17 cellular contexts compared by ENCODE assay signal in genomic region chr1:248714248-248714647, GRCh38. TPM values are rescaled to one million over a fixed set of nuclear protein-coding genes. Genes with fewer than 3 reads are reported as not detected.
"Had no signal": no experiment of that assay in that cellular context is flagged by ENCODE, and none has a peak within 500 bp of the region (broad histone marks: within the 10 kb centered on the region; RNA-seq: fewer than 3 reads in every experiment).

No MANE protein-coding gene starts in this region.

- H3K27ac Mint-ChIP-seq: nephron progenitor cell; T-helper 1 cell treated with Interleukin-12 subunit alpha and Interleukin-12 subunit beta and Interleukin-4 antibody, amounts not matched to agents 30 μg/mL and 1 μg/mL, for 36 hours; WTC11 had no signal

- H3K4me1 Mint-ChIP-seq: nephron progenitor cell, WTC11 had no signal

- H3K9me3 ChIP-seq: upper lobe of right lung had no signal

- H3K27ac ChIP-seq: coronary artery, foreskin keratinocyte, left ventricle myocardium inferior, sigmoid colon, upper lobe of right lung had no signal

- H3K4me3 ChIP-seq: coronary artery, left ventricle myocardium inferior, sigmoid colon, upper lobe of right lung had no signal

- H3K36me3 ChIP-seq: left ventricle myocardium inferior, sigmoid colon, upper lobe of right lung had no signal

- H3K4me1 ChIP-seq: foreskin keratinocyte, left ventricle myocardium inferior, sigmoid colon, upper lobe of right lung had no signal

- H3K27me3 ChIP-seq: foreskin keratinocyte, sigmoid colon, upper lobe of right lung had no signal

- H3K4me3 Mint-ChIP-seq: nephron progenitor cell; T-helper 1 cell treated with Interleukin-12 subunit alpha and Interleukin-12 subunit beta and Interleukin-4 antibody, amounts not matched to agents 30 μg/mL and 1 μg/mL, for 36 hours; WTC11 had no signal

- ATAC-seq: foreskin keratinocyte, upper lobe of right lung, WTC11 had no signal

- DNase-seq: activated CD4-positive, alpha-beta T cell treated with anti-CD3 and anti-CD28 coated beads for 48 hours; activated naive CD4-positive, alpha-beta T cell treated with Interleukin-2 at 50 U/mL for 16 hours; caudate nucleus; erythroblast; islet precursor cell; left ventricle myocardium inferior; nephron progenitor cell; sigmoid colon; stimulated activated naive CD4-positive, alpha-beta T cell treated with Interleukin-2 at 50 U/mL for 16 hours; upper lobe of right lung had no signal

RNA-seq across cellular contexts. Expression of gene OR14I1, which starts 11.7 kb away (rescaled TPM):
- total RNA-seq: foreskin keratinocyte, left ventricle myocardium inferior, mesenteric fat pad, osteoblast, pulmonary artery endothelial cell, sigmoid colon, upper lobe of right lung, WTC11 had no signal
- polyA plus RNA-seq: foreskin keratinocyte, sigmoid colon had no signal

RNA-seq across cellular contexts. Expression of gene LYPD8, which starts 41.3 kb away (rescaled TPM):
- total RNA-seq: foreskin keratinocyte, left ventricle myocardium inferior, mesenteric fat pad, osteoblast, pulmonary artery endothelial cell, upper lobe of right lung, WTC11 had no signal
- polyA plus RNA-seq: foreskin keratinocyte had no signal

RNA-seq across cellular contexts. Expression of gene OR2T27, which starts 58.9 kb away (rescaled TPM):
- total RNA-seq: foreskin keratinocyte, left ventricle myocardium inferior, mesenteric fat pad, osteoblast, pulmonary artery endothelial cell, sigmoid colon, upper lobe of right lung, WTC11 had no signal
- polyA plus RNA-seq: foreskin keratinocyte, sigmoid colon had no signal
